In genomic region chr7:1597361-1597760, GRCh38 we compare ENCODE assay signal across 36 cellular contexts. TPM values are rescaled to one million over a fixed set of nuclear protein-coding genes. Genes with fewer than 3 reads are reported as not detected.
"Had no signal": no experiment of that assay in that cellular context is flagged by ENCODE, and none has a peak within 500 bp of the region (broad histone marks: within the 10 kb centered on the region; RNA-seq: fewer than 3 reads in every experiment).

No MANE protein-coding gene starts in this region.

- H3K9me3 Mint-ChIP-seq: activated B cell treated with CpG ODN at 0.5 μM for 24 hours; activated CD8-positive, alpha-beta T cell treated with anti-CD3 and anti-CD28 coated beads for 36 hours; activated T-helper 1 cell treated with anti-CD3 and anti-CD28 coated beads, Interleukin-12 subunit alpha, Interleukin-12 subunit beta, Interleukin-2, Interleukin-4 antibody, amounts not matched to agents 30 ng/mL and 10 ng/mL and 1 ng/mL, durations not matched to agents 14 hours and 24 hours and 36 hours; activated T-helper 2 cell treated with anti-CD3 and anti-CD28 coated beads, Interferon-gamma antibody, Interleukin-2, Interleukin-4, amounts not matched to agents 10 μg/mL and 5 μg/mL and 100 μg/mL, durations not matched to agents 14 hours and 24 hours and 36 hours; central memory CD8-positive, alpha-beta T cell; T-cell; T-helper 2 cell treated with Interferon-gamma antibody and Interleukin-4, amounts not matched to agents 5 μg/mL and 100 μg/mL, for 36 hours had no signal

- DNase-seq: activated B cell treated with CpG ODN at 0.5 μM for 24 hours; activated CD4-positive, alpha-beta T cell treated with anti-CD3 and anti-CD28 coated beads for 48 hours; activated CD4-positive, alpha-beta T cell treated with anti-CD3 and anti-CD28 coated beads, Interleukin-2, amount 50 U/mL, for 1 hour; activated CD4-positive, alpha-beta T cell treated with anti-CD3 and anti-CD28 coated beads, Interleukin-2, amount 50 U/mL, for 48 hours; activated CD8-positive, alpha-beta memory T cell treated with anti-CD3 and anti-CD28 coated beads, Interleukin-2, amount 10 ng/mL, durations not matched to agents 7 days and 5 days; activated CD8-positive, alpha-beta memory T cell treated with anti-CD3 and anti-CD28 coated beads, Interleukin-2, amount 50 U/mL, for 4 hours; activated CD8-positive, alpha-beta T cell treated with anti-CD3 and anti-CD28 coated beads for 36 hours; activated effector memory CD4-positive, alpha-beta T cell treated with anti-CD3 and anti-CD28 coated beads, Interleukin-2, amount 50 U/mL, for 16 hours; activated naive CD4-positive, alpha-beta T cell treated with anti-CD3 and anti-CD28 coated beads, Interleukin-2, amount 10 ng/mL, durations not matched to agents 7 days and 5 days; activated T-cell treated with anti-CD3 and anti-CD28 coated beads, Interleukin-2, amount 50 U/mL, for 1 hour; activated T-cell treated with anti-CD3 and anti-CD28 coated beads, Interleukin-2, amount 50 U/mL, for 48 hours; amniotic stem cell; anterior cingulate cortex; brain microvascular endothelial cell; cortex of kidney; dermis blood vessel endothelial cell; effector CD4-positive, alpha-beta T cell; foreskin fibroblast; head of caudate nucleus; SW 1271; T-cell; T1000; WERI-Rb-1 had no signal

- H3K27ac ChIP-seq: brain microvascular endothelial cell had no signal

- H3K27ac Mint-ChIP-seq: activated B cell treated with CpG ODN at 0.5 μM for 24 hours; activated CD8-positive, alpha-beta memory T cell treated with anti-CD3 and anti-CD28 coated beads, Interleukin-2, amount 10 ng/mL, durations not matched to agents 7 days and 5 days; activated CD8-positive, alpha-beta T cell treated with anti-CD3 and anti-CD28 coated beads for 36 hours; activated naive CD4-positive, alpha-beta T cell treated with anti-CD3 and anti-CD28 coated beads, Interleukin-2, amount 10 ng/mL, durations not matched to agents 7 days and 5 days; activated naive CD8-positive, alpha-beta T cell; activated T-helper 1 cell treated with anti-CD3 and anti-CD28 coated beads, Interleukin-12 subunit alpha, Interleukin-12 subunit beta, Interleukin-2, Interleukin-4 antibody, amounts not matched to agents 30 ng/mL and 10 ng/mL and 1 ng/mL, durations not matched to agents 14 hours and 24 hours and 36 hours; activated T-helper 2 cell treated with anti-CD3 and anti-CD28 coated beads, Interferon-gamma antibody, Interleukin-2, Interleukin-4, amounts not matched to agents 10 μg/mL and 5 μg/mL and 100 μg/mL, durations not matched to agents 14 hours and 24 hours and 36 hours; T-helper 1 cell treated with Interleukin-12 subunit alpha and Interleukin-12 subunit beta and Interleukin-4 antibody, amounts not matched to agents 30 μg/mL and 1 μg/mL, for 36 hours; T-helper 2 cell treated with Interferon-gamma antibody and Interleukin-4, amounts not matched to agents 5 μg/mL and 100 μg/mL, for 36 hours had no signal

- ATAC-seq: activated CD4-positive, CD25-positive, alpha-beta regulatory T cell treated with anti-CD3 and anti-CD28 coated beads, Interleukin-2, amount 50 U/mL, for 24 hours; activated CD8-positive, alpha-beta memory T cell treated with anti-CD3 and anti-CD28 coated beads, Interleukin-2, amount 10 ng/mL, durations not matched to agents 7 days and 5 days; activated CD8-positive, alpha-beta T cell treated with anti-CD3 and anti-CD28 coated beads for 36 hours; esophagus mucosa; T-cell had no signal

- FAIRE-seq: astrocyte, bronchial epithelial cell, colon, frontal cortex had no signal

- H3K36me3 Mint-ChIP-seq: activated CD8-positive, alpha-beta memory T cell treated with anti-CD3 and anti-CD28 coated beads, Interleukin-2, amount 10 ng/mL, durations not matched to agents 7 days and 5 days; activated naive CD4-positive, alpha-beta T cell treated with anti-CD3 and anti-CD28 coated beads, Interleukin-2, amount 10 ng/mL, durations not matched to agents 7 days and 5 days; activated naive CD8-positive, alpha-beta T cell; T-cell had no signal

- H3K4me3 Mint-ChIP-seq: activated B cell treated with CpG ODN at 0.5 μM for 24 hours; activated CD8-positive, alpha-beta memory T cell treated with anti-CD3 and anti-CD28 coated beads, Interleukin-2, amount 10 ng/mL, durations not matched to agents 7 days and 5 days; activated CD8-positive, alpha-beta T cell treated with anti-CD3 and anti-CD28 coated beads for 36 hours; activated naive CD4-positive, alpha-beta T cell treated with anti-CD3 and anti-CD28 coated beads, Interleukin-2, amount 10 ng/mL, durations not matched to agents 7 days and 5 days; activated naive CD8-positive, alpha-beta T cell; activated T-helper 1 cell treated with anti-CD3 and anti-CD28 coated beads, Interleukin-12 subunit alpha, Interleukin-12 subunit beta, Interleukin-2, Interleukin-4 antibody, amounts not matched to agents 30 ng/mL and 10 ng/mL and 1 ng/mL, durations not matched to agents 14 hours and 24 hours and 36 hours; central memory CD8-positive, alpha-beta T cell; T-cell; T-helper 1 cell treated with Interleukin-12 subunit alpha and Interleukin-12 subunit beta and Interleukin-4 antibody, amounts not matched to agents 30 μg/mL and 1 μg/mL, for 36 hours; T-helper 2 cell treated with Interferon-gamma antibody and Interleukin-4, amounts not matched to agents 5 μg/mL and 100 μg/mL, for 36 hours had no signal

- H3K36me3 ChIP-seq: brain microvascular endothelial cell, WERI-Rb-1 had no signal

RNA-seq across cellular contexts. Expression of gene TMEM184A, which starts 41.4 kb away (rescaled TPM):
- total RNA-seq: activated B cell treated with CpG ODN at 0.5 μM for 24 hours; activated CD8-positive, alpha-beta memory T cell treated with anti-CD3 and anti-CD28 coated beads for 36 hours; activated CD8-positive, alpha-beta memory T cell treated with anti-CD3 and anti-CD28 coated beads, Interleukin-2, amount 10 ng/mL, durations not matched to agents 7 days and 5 days; activated CD8-positive, alpha-beta T cell treated with anti-CD3 and anti-CD28 coated beads for 36 hours; frontal cortex had no signal
